ENCODE assay signal across 8 cellular contexts in the genomic region with DNA sequence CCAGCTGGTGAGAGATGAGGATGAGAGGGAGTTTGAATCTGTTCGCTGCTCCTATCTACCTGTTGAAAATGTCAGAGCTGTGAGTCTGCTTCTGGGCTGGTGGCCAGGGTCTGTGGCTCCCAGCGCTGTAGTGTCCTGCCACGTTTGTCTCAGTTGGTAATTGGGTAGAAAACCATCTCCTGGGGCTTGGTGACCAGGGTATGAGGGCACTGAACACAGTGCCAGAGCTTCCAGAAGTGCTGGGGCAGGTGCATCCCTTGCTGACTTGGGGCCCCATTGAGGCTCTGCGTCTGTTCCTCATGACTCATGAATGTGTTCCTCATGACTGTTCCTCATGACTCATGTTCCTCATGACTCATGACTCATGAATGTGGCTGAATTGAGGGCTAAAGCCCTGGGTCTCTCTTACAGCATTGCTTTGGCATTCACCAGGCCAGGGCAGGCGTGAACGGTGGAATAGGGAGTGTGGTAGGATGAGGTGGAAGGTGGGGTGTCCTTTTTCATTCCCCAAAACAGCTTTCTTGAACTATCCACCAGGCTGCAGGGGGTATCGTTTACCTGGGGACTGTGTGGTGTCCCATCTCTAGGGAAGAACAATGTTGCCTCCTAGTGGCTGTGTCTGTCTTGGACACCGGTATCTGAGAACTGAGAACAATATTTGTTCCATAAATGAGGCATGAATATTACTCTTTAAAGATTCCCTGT.
A peak's percentile ranks its signal among the peaks of the same experiment; 100 is the strongest.
DNase-seq lines count a peak whose midpoint lies in the region; ATAC-seq and TF ChIP-seq lines count a peak whose summit lies in the region.

No MANE protein-coding gene starts in this region.

- peak overlapping the region in 1 of 4 donors; percentile 30 for H3K27ac ChIP-seq in gastroesophageal sphincter

- peaks cover 26% of the 10 kb centered on the region for H3K4me1 Mint-ChIP-seq in CD14-positive monocyte

- ATAC-seq in GM18508 (IDR thresholded peaks at IDR 0.05; ENCODE audit: insufficient read depth, unreplicated experiment) (peak; percentile 71), HG02970 (IDR thresholded peaks at IDR 0.05; ENCODE audit: low FRiP score, unreplicated experiment) (peak; percentile 59), gastroesophageal sphincter (peak; percentile 92), sciatic nerve (peak; percentile 88)

- no peaks in the 10 kb centered on the region for H3K9me3 ChIP-seq in gastroesophageal sphincter

- peak overlapping the region; percentile 86 to 99 (median 93) for H3K27ac Mint-ChIP-seq in CD14-positive monocyte

- no peaks in the 10 kb centered on the region for H3K27me3 ChIP-seq in gastroesophageal sphincter

- peaks cover 0 to 3% (median 0%) of the 10 kb centered on the region in 7 donors for H3K9me3 Mint-ChIP-seq in CD14-positive monocyte

- H3K36me3 ChIP-seq in gastroesophageal sphincter: no peaks in the 10 kb centered on the region

- TF ChIP-seq CTCF in CD14-positive monocyte (IDR thresholded peaks at IDR 0.05) (peak; percentile 70), gastroesophageal sphincter (IDR thresholded peaks at IDR 0.05) (peak in 3 of 4 experiments; percentile 6 to 31 (median 18))

- WGBS in gastroesophageal sphincter (ENCODE audit: low coverage in 1 of 2), 2 donors: 47 to 60% methylated on average over 3 of the region's 8 CpGs

- H3K4me3 Mint-ChIP-seq in CD14-positive monocyte: peak overlapping the region; percentile 13 to 80

- intact Hi-C loops in CD14-positive monocyte (cut with micrococcal nuclease) (loop anchor here in 1 of 2 donors (5.0 to 10.0 kb wide), 2 partner anchors 215 to 487 kb away; a partner anchor contains a TSS), sciatic nerve (cut with DNase I) (no loop called here)

- H3K27me3 Mint-ChIP-seq in CD14-positive monocyte (ENCODE audit: low read depth in 3 of 3): peaks cover 0 to 3% (median 2%) of the 10 kb centered on the region in 3 donors

- TF ChIP-seq EP300 in gastroesophageal sphincter (IDR thresholded peaks at IDR 0.05): no peak

- H3K4me1 ChIP-seq in gastroesophageal sphincter: peaks cover 0 to 13% (median 0%) of the 10 kb centered on the region in 3 donors

- H3K36me3 Mint-ChIP-seq in CD14-positive monocyte: peaks cover 5 to 22% of the 10 kb centered on the region in 2 donors

- DNase-seq in CD14-positive monocyte (ENCODE audit: low spot score) (peak; percentile 93), NCI-H2196 (lab: John Stamatoyannopoulos, UW; ENCODE audit: unreplicated experiment) (peak; percentile 83), sciatic nerve (ENCODE audit: low spot score) (no peak), activated gamma-delta T cell treated with Interleukin-2 at 50 U/mL for 16 hours (no peak)
- DNase-seq in activated CD8-positive, alpha-beta memory T cell treated with anti-CD3 and anti-CD28 coated beads, Interleukin-2, amount 50 U/mL, for 24 hours (ENCODE audit: extremely low read depth): peak; percentile 1

- TF ChIP-seq POLR2A in gastroesophageal sphincter (IDR thresholded peaks at IDR 0.05): no peak

- H3K4me3 ChIP-seq in gastroesophageal sphincter: no peak overlapping the region

Comparison
In these comparisons a context has a peak if more than half of its experiments do, and no peak if none do; other contexts are left out.
1. DNase-seq: peak in CD14-positive monocyte (single experiment), NCI-H2196 (single experiment) and activated CD8-positive, alpha-beta memory T cell treated with anti-CD3 and anti-CD28 coated beads, Interleukin-2, amount 50 U/mL, for 24 hours (single experiment); none in sciatic nerve (single experiment) and activated gamma-delta T cell treated with Interleukin-2 at 50 U/mL for 16 hours (single experiment).
2. Peak in every context shown above with its lines, with median percentiles within 50 percentile points of each other: ATAC-seq.